Comparison of ENCODE assay signal across 2 cellular contexts in the genomic region with DNA sequence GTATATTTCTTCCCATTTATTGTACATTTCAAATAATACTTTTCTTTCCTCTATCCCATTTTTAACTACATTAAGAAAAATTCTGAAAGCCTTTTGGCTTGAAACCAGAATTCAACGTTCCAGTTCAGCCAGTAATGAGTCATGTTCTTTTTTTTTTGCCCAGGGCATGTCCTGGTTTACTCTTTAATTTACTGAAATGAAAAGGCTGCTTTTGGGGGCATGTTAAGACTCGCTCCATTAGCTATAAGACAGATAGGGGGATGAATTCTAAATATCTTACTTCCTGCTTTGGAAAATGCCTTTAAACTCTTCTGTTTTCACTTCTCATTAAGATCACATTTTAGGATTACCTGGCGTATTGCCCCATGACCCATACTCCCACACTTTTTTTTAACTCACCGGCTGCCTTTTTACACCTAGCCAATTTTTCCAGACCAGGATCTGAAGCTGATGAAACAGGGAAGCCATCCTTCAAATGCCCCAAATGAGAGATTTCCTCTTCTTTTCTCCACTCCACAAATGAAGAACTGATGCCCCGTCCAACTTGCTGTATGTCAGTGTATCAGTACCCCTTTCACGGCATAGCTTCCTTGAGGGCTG.
TF ChIP-seq lines count a peak whose summit lies in the region.

No MANE protein-coding gene starts in this region.

TF ChIP-seq in IMR-90, 13 proteins besides CTCF, POLR2A, EP300 and RAD21:
- no peak; the same call in 1 of the 2 replicates for TF ChIP-seq FOS (IDR thresholded peaks at IDR 0.05; ENCODE audit: low read depth, low read length)
- TF ChIP-seq RFX5 (IDR thresholded peaks at IDR 0.05; ENCODE audit: low read depth, low read length): no peak
- TF ChIP-seq RCOR1 (IDR thresholded peaks at IDR 0.05; ENCODE audit: insufficient replicate concordance, low read length): no peak
- TF ChIP-seq BHLHE40 (IDR thresholded peaks at IDR 0.05; ENCODE audit: low read depth, low read length): no peak
- no peak for TF ChIP-seq SMC3 (IDR thresholded peaks at IDR 0.05; ENCODE audit: low read depth, low read length)
- TF ChIP-seq NFE2L2 (IDR thresholded peaks at IDR 0.05; ENCODE audit: low read depth, low read length): no peak
- no peak for TF ChIP-seq MXI1 (IDR thresholded peaks at IDR 0.05; ENCODE audit: borderline replicate concordance, low read depth, low read length)
- no peak for TF ChIP-seq MAFK (IDR thresholded peaks at IDR 0.05; ENCODE audit: low read depth, low read length)
- TF ChIP-seq, protein P1, sequence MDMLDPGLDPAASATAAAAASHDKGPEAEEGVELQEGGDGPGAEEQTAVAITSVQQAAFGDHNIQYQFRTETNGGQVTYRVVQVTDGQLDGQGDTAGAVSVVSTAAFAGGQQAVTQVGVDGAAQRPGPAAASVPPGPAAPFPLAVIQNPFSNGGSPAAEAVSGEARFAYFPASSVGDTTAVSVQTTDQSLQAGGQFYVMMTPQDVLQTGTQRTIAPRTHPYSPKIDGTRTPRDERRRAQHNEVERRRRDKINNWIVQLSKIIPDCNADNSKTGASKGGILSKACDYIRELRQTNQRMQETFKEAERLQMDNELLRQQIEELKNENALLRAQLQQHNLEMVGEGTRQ (IDR thresholded peaks at IDR 0.05; ENCODE audit: low read depth, low read length): no peak
- TF ChIP-seq CEBPB (IDR thresholded peaks at IDR 0.05; ENCODE audit: low read depth, low read length): no peak
- TF ChIP-seq MAZ (IDR thresholded peaks at IDR 0.05; ENCODE audit: borderline replicate concordance, low read depth, low read length): no peak
- TF ChIP-seq, protein P2, sequence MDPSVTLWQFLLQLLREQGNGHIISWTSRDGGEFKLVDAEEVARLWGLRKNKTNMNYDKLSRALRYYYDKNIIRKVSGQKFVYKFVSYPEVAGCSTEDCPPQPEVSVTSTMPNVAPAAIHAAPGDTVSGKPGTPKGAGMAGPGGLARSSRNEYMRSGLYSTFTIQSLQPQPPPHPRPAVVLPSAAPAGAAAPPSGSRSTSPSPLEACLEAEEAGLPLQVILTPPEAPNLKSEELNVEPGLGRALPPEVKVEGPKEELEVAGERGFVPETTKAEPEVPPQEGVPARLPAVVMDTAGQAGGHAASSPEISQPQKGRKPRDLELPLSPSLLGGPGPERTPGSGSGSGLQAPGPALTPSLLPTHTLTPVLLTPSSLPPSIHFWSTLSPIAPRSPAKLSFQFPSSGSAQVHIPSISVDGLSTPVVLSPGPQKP (IDR thresholded peaks at IDR 0.05; ENCODE audit: borderline replicate concordance, low read depth, low read length): no peak
- no peak for TF ChIP-seq CHD1 (IDR thresholded peaks at IDR 0.05; ENCODE audit: low read depth, low read length)

TF ChIP-seq in H1, 55 proteins besides CTCF, POLR2A, EP300 and RAD21:
- TF ChIP-seq RBBP5 (IDR thresholded peaks at IDR 0.05; ENCODE audit: borderline replicate concordance, low read depth, low read length) (no peak), CEBPB (IDR thresholded peaks at IDR 0.05; ENCODE audit: low read depth, low read length) (no peak), SP4 (IDR thresholded peaks at IDR 0.05; ENCODE audit: low read length) (no peak), GTF2F1 (IDR thresholded peaks at IDR 0.05; ENCODE audit: borderline replicate concordance, low read depth, low read length) (no peak), HDAC6 (IDR thresholded peaks at IDR 0.05; ENCODE audit: low read depth, low read length) (no peak), TAF1 (IDR thresholded peaks at IDR 0.05; ENCODE audit: low read depth, low read length) (no peak), NANOG (IDR thresholded peaks at IDR 0.05; ENCODE audit: insufficient read depth, low read depth, low read length, poor library complexity, severe bottlenecking) (no peak), RXRA (IDR thresholded peaks at IDR 0.05; ENCODE audit: insufficient read depth, low read depth, low read length) (no peak), TCF12 (IDR thresholded peaks at IDR 0.05; ENCODE audit: low read depth, low read length) (no peak), TBP (IDR thresholded peaks at IDR 0.05; ENCODE audit: low read depth, low read length) (no peak), CREB1 (IDR thresholded peaks at IDR 0.05) (no peak), POU5F1 (IDR thresholded peaks at IDR 0.05; ENCODE audit: low read depth, low read length) (no peak), PHF8 (conservative IDR thresholded peaks at IDR 0.05; ENCODE audit: low read depth, low read length) (no peak), ZNF274 (IDR thresholded peaks at IDR 0.05; ENCODE audit: borderline replicate concordance, extremely low read depth, low read length) (no peak), BACH1 (IDR thresholded peaks at IDR 0.05; ENCODE audit: low read length) (no peak), SP2 (IDR thresholded peaks at IDR 0.05; ENCODE audit: low read length) (no peak), RNF2 (IDR thresholded peaks at IDR 0.05; ENCODE audit: borderline replicate concordance, low read depth, low read length, missing control alignments, poor library complexity, severe bottlenecking) (no peak)
- TF ChIP-seq, protein P3, sequence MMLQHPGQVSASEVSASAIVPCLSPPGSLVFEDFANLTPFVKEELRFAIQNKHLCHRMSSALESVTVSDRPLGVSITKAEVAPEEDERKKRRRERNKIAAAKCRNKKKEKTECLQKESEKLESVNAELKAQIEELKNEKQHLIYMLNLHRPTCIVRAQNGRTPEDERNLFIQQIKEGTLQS (IDR thresholded peaks at IDR 0.05; ENCODE audit: insufficient read depth, low read depth, low read length): no peak
TF ChIP-seq in H1: peak in this region for 0.
